1 cellular context compared by ENCODE assay signal in the genomic region with DNA sequence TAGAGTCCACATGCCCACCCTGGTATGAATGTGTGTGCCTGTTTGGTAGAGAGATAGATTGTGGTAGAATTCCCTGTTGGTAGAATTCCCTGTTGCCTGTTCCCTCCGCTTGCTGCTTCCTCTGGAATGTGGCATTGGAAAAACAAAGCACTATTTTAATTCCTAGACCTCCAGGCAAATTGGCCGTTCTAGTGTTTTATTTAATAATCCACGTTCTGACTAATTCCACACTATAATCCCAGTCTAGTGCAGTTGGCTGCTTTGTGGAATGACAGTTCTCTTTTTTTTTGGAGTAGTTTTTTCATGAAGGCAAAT.
TF ChIP-seq lines count a peak whose summit lies in the region.

No MANE protein-coding gene starts in this region.

TF ChIP-seq in GM23338, 12 proteins besides CTCF, POLR2A, EP300 and RAD21 (continued from another document):
- TF ChIP-seq, protein P1, sequence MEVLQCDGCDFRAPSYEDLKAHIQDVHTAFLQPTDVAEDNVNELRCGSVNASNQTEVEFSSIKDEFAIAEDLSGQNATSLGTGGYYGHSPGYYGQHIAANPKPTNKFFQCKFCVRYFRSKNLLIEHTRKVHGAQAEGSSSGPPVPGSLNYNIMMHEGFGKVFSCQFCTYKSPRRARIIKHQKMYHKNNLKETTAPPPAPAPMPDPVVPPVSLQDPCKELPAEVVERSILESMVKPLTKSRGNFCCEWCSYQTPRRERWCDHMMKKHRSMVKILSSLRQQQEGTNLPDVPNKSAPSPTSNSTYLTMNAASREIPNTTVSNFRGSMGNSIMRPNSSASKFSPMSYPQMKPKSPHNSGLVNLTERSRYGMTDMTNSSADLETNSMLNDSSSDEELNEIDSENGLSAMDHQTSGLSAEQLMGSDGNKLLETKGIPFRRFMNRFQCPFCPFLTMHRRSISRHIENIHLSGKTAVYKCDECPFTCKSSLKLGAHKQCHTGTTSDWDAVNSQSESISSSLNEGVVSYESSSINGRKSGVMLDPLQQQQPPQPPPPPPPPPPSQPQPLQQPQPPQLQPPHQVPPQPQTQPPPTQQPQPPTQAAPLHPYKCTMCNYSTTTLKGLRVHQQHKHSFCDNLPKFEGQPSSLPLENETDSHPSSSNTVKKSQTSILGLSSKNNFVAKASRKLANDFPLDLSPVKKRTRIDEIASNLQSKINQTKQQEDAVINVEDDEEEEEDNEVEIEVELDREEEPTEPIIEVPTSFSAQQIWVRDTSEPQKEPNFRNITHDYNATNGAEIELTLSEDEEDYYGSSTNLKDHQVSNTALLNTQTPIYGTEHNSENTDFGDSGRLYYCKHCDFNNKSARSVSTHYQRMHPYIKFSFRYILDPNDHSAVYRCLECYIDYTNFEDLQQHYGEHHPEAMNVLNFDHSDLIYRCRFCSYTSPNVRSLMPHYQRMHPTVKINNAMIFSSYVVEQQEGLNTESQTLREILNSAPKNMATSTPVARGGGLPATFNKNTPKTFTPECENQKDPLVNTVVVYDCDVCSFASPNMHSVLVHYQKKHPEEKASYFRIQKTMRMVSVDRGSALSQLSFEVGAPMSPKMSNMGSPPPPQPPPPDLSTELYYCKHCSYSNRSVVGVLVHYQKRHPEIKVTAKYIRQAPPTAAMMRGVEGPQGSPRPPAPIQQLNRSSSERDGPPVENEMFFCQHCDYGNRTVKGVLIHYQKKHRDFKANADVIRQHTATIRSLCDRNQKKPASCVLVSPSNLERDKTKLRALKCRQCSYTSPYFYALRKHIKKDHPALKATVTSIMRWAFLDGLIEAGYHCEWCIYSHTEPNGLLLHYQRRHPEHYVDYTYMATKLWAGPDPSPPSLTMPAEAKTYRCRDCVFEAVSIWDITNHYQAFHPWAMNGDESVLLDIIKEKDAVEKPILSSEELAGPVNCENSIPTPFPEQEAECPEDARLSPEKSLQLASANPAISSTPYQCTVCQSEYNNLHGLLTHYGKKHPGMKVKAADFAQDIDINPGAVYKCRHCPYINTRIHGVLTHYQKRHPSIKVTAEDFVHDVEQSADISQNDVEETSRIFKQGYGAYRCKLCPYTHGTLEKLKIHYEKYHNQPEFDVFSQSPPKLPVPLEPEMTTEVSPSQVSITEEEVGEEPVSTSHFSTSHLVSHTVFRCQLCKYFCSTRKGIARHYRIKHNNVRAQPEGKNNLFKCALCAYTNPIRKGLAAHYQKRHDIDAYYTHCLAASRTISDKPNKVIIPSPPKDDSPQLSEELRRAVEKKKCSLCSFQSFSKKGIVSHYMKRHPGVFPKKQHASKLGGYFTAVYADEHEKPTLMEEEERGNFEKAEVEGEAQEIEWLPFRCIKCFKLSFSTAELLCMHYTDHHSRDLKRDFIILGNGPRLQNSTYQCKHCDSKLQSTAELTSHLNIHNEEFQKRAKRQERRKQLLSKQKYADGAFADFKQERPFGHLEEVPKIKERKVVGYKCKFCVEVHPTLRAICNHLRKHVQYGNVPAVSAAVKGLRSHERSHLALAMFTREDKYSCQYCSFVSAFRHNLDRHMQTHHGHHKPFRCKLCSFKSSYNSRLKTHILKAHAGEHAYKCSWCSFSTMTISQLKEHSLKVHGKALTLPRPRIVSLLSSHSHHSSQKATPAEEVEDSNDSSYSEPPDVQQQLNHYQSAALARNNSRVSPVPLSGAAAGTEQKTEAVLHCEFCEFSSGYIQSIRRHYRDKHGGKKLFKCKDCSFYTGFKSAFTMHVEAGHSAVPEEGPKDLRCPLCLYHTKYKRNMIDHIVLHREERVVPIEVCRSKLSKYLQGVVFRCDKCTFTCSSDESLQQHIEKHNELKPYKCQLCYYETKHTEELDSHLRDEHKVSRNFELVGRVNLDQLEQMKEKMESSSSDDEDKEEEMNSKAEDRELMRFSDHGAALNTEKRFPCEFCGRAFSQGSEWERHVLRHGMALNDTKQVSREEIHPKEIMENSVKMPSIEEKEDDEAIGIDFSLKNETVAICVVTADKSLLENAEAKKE (CRISPR knock-in tag; IDR thresholded peaks at IDR 0.05): no peak
- no peak for TF ChIP-seq JUNB (IDR thresholded peaks at IDR 0.05; ENCODE audit: unreplicated experiment)
- no peak for TF ChIP-seq CREB1 (CRISPR knock-in tag; IDR thresholded peaks at IDR 0.05; ENCODE audit: low read depth)
- no peak for TF ChIP-seq POLR2AphosphoS5 (IDR thresholded peaks at IDR 0.05; ENCODE audit: low read depth)
- no peak for TF ChIP-seq EZH2 (IDR thresholded peaks at IDR 0.05; ENCODE audit: low read depth, unreplicated experiment)
- no peak for TF ChIP-seq ZNF331 (CRISPR knock-in tag; IDR thresholded peaks at IDR 0.05; ENCODE audit: low read depth)
